Comparison of ENCODE assay signal across 16 cellular contexts in genomic region chr11:68145120-68145866, GRCh38. TPM values are rescaled to one million over a fixed set of nuclear protein-coding genes. Genes with fewer than 3 reads are reported as not detected.
DNase-seq lines count a peak whose midpoint lies in the region; ATAC-seq, FAIRE-seq and TF ChIP-seq lines count a peak whose summit lies in the region.
"Had no signal": no experiment of that assay in that cellular context is flagged by ENCODE, and none has a peak within 500 bp of the region (broad histone marks: within the 10 kb centered on the region; RNA-seq: fewer than 3 reads in every experiment).

No MANE protein-coding gene starts in this region.

- H3K9me3 ChIP-seq in mucosa of descending colon: no peaks in the 10 kb centered on the region
- H3K9me3 ChIP-seq: SK-N-SH had no signal

- TF ChIP-seq CTCF in C4-2B (conservative IDR thresholded peaks at IDR 0.05) (no peak), MCF 10A (IDR thresholded peaks at IDR 0.05; ENCODE audit: unreplicated experiment) (no peak), mucosa of descending colon (IDR thresholded peaks at IDR 0.05) (no peak), chondrocyte (IDR thresholded peaks at IDR 0.05) (no peak)

- intact Hi-C loops in MCF 10A (cut with micrococcal nuclease) (no loop called here), mucosa of descending colon (cut with DNase I, micrococcal nuclease) (no loop called here)

- peaks cover 25% of the 10 kb centered on the region for H3K4me1 ChIP-seq in mucosa of descending colon (ENCODE audit: low read depth)

- no peak for ATAC-seq in mucosa of descending colon
- ATAC-seq in activated CD4-positive, CD25-positive, alpha-beta regulatory T cell treated with anti-CD3 and anti-CD28 coated beads, Interleukin-2, amount 50 U/mL, for 24 hours: no peak
- no peak for ATAC-seq in stimulated activated naive CD8-positive, alpha-beta T cell treated with anti-CD3 and anti-CD28 coated beads, Interleukin-15, Interleukin-2, amounts not matched to agents 100 U/mL and 50 U/mL, for 24 hours
- ATAC-seq: activated CD8-positive, alpha-beta T cell treated with anti-CD3 and anti-CD28 coated beads for 36 hours had no signal

- FAIRE-seq in HTR-8/SVneo (lab: Jason Lieb, UNC): peak; percentile 74

- no TSS peak for BruUV-seq in MCF 10A (replicated peaks; lab: Mats Ljungman, UMichigan)

- H3K4me3 ChIP-seq in mucosa of descending colon: no peak overlapping the region

- H3K27ac ChIP-seq in C4-2B: peak overlapping the region; percentile 92

- no peaks in the 10 kb centered on the region for H3K36me3 ChIP-seq in mucosa of descending colon (ENCODE audit: low read depth)

- H3K27ac Mint-ChIP-seq in MCF 10A (ENCODE audit: low read depth, unreplicated experiment): no peak overlapping the region
- H3K27ac Mint-ChIP-seq in chondrocyte (ENCODE audit: unreplicated experiment): no peak overlapping the region
- H3K27ac Mint-ChIP-seq: activated CD8-positive, alpha-beta T cell treated with anti-CD3 and anti-CD28 coated beads for 36 hours had no signal

- H3K4me3 Mint-ChIP-seq in MCF 10A (ENCODE audit: unreplicated experiment) (no peak overlapping the region), chondrocyte (ENCODE audit: unreplicated experiment) (no peak overlapping the region)
- H3K4me3 Mint-ChIP-seq: activated CD8-positive, alpha-beta T cell treated with anti-CD3 and anti-CD28 coated beads for 36 hours; brain had no signal

- H3K27me3 Mint-ChIP-seq in MCF 10A (ENCODE audit: insufficient read depth, unreplicated experiment) (no peaks in the 10 kb centered on the region), chondrocyte (ENCODE audit: low read depth) (no peaks in the 10 kb centered on the region)
- H3K27me3 Mint-ChIP-seq: activated CD8-positive, alpha-beta T cell treated with anti-CD3 and anti-CD28 coated beads for 36 hours had no signal

- H3K36me3 Mint-ChIP-seq in MCF 10A (ENCODE audit: insufficient read depth, unreplicated experiment): peaks cover 7% of the 10 kb centered on the region
- no peaks in the 10 kb centered on the region for H3K36me3 Mint-ChIP-seq in chondrocyte (ENCODE audit: low read depth)
- H3K36me3 Mint-ChIP-seq: brain had no signal

- DNase-seq in HTR-8/SVneo (ENCODE audit: insufficient read length, low spot score) (no peak), MCF 10A (ENCODE audit: unreplicated experiment) (peak; percentile 67), mucosa of descending colon (peak in 2 of 3 donors; percentile 33 to 36), NCI-H2227 treated with DMSO at 0.1 percent for 48 hours (lab: John Stamatoyannopoulos, UW) (no peak), chondrocyte (ENCODE audit: low spot score) (no peak)
- DNase-seq in stimulated activated naive CD8-positive, alpha-beta T cell treated with anti-CD3 and anti-CD28 coated beads, Interleukin-15, Interleukin-2, amounts not matched to agents 100 U/mL and 50 U/mL, for 24 hours: no peak
- DNase-seq: activated CD8-positive, alpha-beta T cell treated with anti-CD3 and anti-CD28 coated beads for 36 hours; activated gamma-delta T cell treated with Interleukin-2 at 50 U/mL for 16 hours; effector CD8-positive, alpha-beta T cell; mesenchymal stem cell; NCI-H2171 treated with DMSO at 0.1 percent for 48 hours; NK-92 treated with Interleukin-12 subunit alpha and Interleukin-12 subunit beta, amount 100 ng/mL, for 24 hours had no signal

- no peaks in the 10 kb centered on the region for H3K9me3 Mint-ChIP-seq in MCF 10A (ENCODE audit: unreplicated experiment)
- H3K9me3 Mint-ChIP-seq in chondrocyte (ENCODE audit: low read depth): no peaks in the 10 kb centered on the region
- H3K9me3 Mint-ChIP-seq: activated CD8-positive, alpha-beta T cell treated with anti-CD3 and anti-CD28 coated beads for 36 hours; brain had no signal

- POLR2A ChIA-PET in MCF 10A (lab: Yijun Ruan, JAX): interaction anchor here (0.6 kb wide), 1 partner anchor 192 kb away, joined by 3 read pairs; no protein-coding TSS in a partner anchor

- CTCF ChIA-PET in MCF 10A (lab: Yijun Ruan, JAX): interaction anchor here (0.6 kb wide), 1 partner anchor 57 kb away, joined by 3 read pairs; no protein-coding TSS in a partner anchor

- H3K4me1 Mint-ChIP-seq in MCF 10A (ENCODE audit: insufficient read depth, unreplicated experiment) (peaks cover 19% of the 10 kb centered on the region), chondrocyte (ENCODE audit: low read depth) (peaks cover 4% of the 10 kb centered on the region)

RNA-seq across cellular contexts. Expression of gene CHKA, which starts 24.1 kb away (rescaled TPM):
- 7.8 and 13.7 TPM in 2 replicates for total RNA-seq in MCF 10A (2022)
- 10 to 100 TPM; 44.1 to 74.4 (median 58.5) TPM for total RNA-seq in mucosa of descending colon
- total RNA-seq in chondrocyte: 17.7 to 21.8 TPM (median 21.0 TPM) in 3 replicates

Comparison
In these comparisons a context has a peak if more than half of its experiments do, and no peak if none do; other contexts are left out.
1. DNase-seq: peak in MCF 10A (single experiment) and mucosa of descending colon (2 of 3); none in HTR-8/SVneo (single experiment), NCI-H2227 treated with DMSO at 0.1 percent for 48 hours (single experiment), chondrocyte (single experiment) and stimulated activated naive CD8-positive, alpha-beta T cell treated with anti-CD3 and anti-CD28 coated beads, Interleukin-15, Interleukin-2, amounts not matched to agents 100 U/mL and 50 U/mL, for 24 hours (single experiment).